ENCODE assay signal across 19 cellular contexts in the genomic region with DNA sequence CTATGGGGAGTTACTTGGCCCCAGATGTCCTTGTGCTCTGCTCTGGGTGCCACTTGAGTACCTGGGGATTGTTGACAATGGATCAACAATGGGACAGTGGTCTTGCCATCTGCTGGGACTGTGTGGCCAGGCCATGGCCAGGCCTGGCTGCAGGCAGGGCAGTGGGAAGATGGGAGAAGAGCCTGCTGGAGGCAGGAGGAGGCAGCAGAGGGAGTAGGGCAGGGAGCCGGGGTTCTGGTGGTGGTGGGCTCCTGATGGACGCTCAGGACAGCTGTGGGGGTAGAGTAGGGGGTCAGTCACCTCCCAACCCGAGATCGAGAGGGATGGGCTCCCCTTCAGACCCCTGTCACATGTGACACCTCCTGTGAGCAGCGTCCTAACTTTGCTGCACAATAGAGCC.
DNase-seq lines count a peak whose midpoint lies in the region; ATAC-seq and TF ChIP-seq lines count a peak whose summit lies in the region.
"Had no signal": no experiment of that assay in that cellular context is flagged by ENCODE, and none has a peak within 500 bp of the region (broad histone marks: within the 10 kb centered on the region; RNA-seq: fewer than 3 reads in every experiment).

No MANE protein-coding gene starts in this region.

- POLR2A ChIA-PET in activated CD4-positive, alpha-beta T cell treated with anti-CD3 and anti-CD28 coated beads for 36 hours (lab: Charles Lee), result no interaction called here

- H3K9me3 Mint-ChIP-seq in activated CD4-positive, alpha-beta T cell treated with anti-CD3 and anti-CD28 coated beads for 36 hours (ENCODE audit: low read depth), result no peaks in the 10 kb centered on the region
- no peaks in the 10 kb centered on the region for H3K9me3 Mint-ChIP-seq in HFFc6
- H3K9me3 Mint-ChIP-seq: GM23338 had no signal

- TF ChIP-seq EP300 in esophagus muscularis mucosa (IDR thresholded peaks at IDR 0.05), result no peak

- H3K9me3 ChIP-seq in esophagus muscularis mucosa (no peaks in the 10 kb centered on the region), skeletal muscle tissue (ENCODE audit: control insufficient read depth in 3 of 3, low read length in 3 of 3) (no peaks in the 10 kb centered on the region)
- H3K9me3 ChIP-seq: Caco-2 had no signal

- 100% methylated on average over 2 of the region's 5 CpGs for WGBS in esophagus muscularis mucosa

- H3K4me1 ChIP-seq in esophagus muscularis mucosa, result peaks cover 43 to 77% (median 68%) of the 10 kb centered on the region in 4 donors
- H3K4me1 ChIP-seq in skeletal muscle tissue (ENCODE audit: control insufficient read depth in 3 of 3, insufficient read depth in 3 of 3, low read length in 3 of 3), result peaks cover 53 to 83% (median 61%) of the 10 kb centered on the region in 3 donors
- H3K4me1 ChIP-seq: Caco-2 had no signal

- peak overlapping the region; percentile 58 for H3K27ac Mint-ChIP-seq in activated CD4-positive, alpha-beta T cell treated with anti-CD3 and anti-CD28 coated beads for 36 hours
- H3K27ac Mint-ChIP-seq in HFFc6, result peak overlapping the region; percentile 38
- H3K27ac Mint-ChIP-seq: GM23338 had no signal

- H3K4me1 Mint-ChIP-seq in activated CD4-positive, alpha-beta T cell treated with anti-CD3 and anti-CD28 coated beads for 36 hours, result no peaks in the 10 kb centered on the region
- peaks cover 36% of the 10 kb centered on the region for H3K4me1 Mint-ChIP-seq in HFFc6 (ENCODE audit: low read depth)

- H3K9ac ChIP-seq in skeletal muscle tissue (ENCODE audit: low read depth in 1 of 3, low read length in 3 of 3), result peak overlapping the region; percentile 22 to 72 (median 56)

- intact Hi-C loops in activated CD4-positive, alpha-beta T cell treated with anti-CD3 and anti-CD28 coated beads for 36 hours (cut with DNase I, micrococcal nuclease), result no loop called here
- intact Hi-C loops in esophagus muscularis mucosa (cut with DNase I), result loop anchor here (5.0 kb wide), 1 partner anchor 48 kb away; no protein-coding TSS in a partner anchor

- CTCF ChIA-PET in activated CD4-positive, alpha-beta T cell treated with anti-CD3 and anti-CD28 coated beads for 36 hours (lab: Charles Lee), result interaction anchor here (0.6 kb wide), 1 partner anchor 118 kb away, joined by 3 read pairs; no protein-coding TSS in a partner anchor

- H3K36me3 Mint-ChIP-seq in activated CD4-positive, alpha-beta T cell treated with anti-CD3 and anti-CD28 coated beads for 36 hours (ENCODE audit: low read depth), result no peaks in the 10 kb centered on the region
- H3K36me3 Mint-ChIP-seq in HFFc6 (ENCODE audit: low read depth), result peaks cover 28% of the 10 kb centered on the region; the same call in 1 of the 2 replicates

- TF ChIP-seq POLR2A in esophagus muscularis mucosa (IDR thresholded peaks at IDR 0.05; ENCODE audit: low read depth), result no peak

- no peak overlapping the region for H3K4me3 Mint-ChIP-seq in activated CD4-positive, alpha-beta T cell treated with anti-CD3 and anti-CD28 coated beads for 36 hours
- H3K4me3 Mint-ChIP-seq in HFFc6, result no peak overlapping the region
- H3K4me3 Mint-ChIP-seq: GM23338 had no signal

- no peak for ATAC-seq in activated CD4-positive, alpha-beta T cell treated with anti-CD3 and anti-CD28 coated beads for 36 hours
- no peak for ATAC-seq in GM19463 (IDR thresholded peaks at IDR 0.05; ENCODE audit: unreplicated experiment)
- no peak for ATAC-seq in GM21825 (IDR thresholded peaks at IDR 0.05; ENCODE audit: unreplicated experiment)
- ATAC-seq: GM12878, GM23338, PC-3 had no signal

- H3K27me3 Mint-ChIP-seq in activated CD4-positive, alpha-beta T cell treated with anti-CD3 and anti-CD28 coated beads for 36 hours, result peaks cover 10% of the 10 kb centered on the region
- peaks cover 2% of the 10 kb centered on the region for H3K27me3 Mint-ChIP-seq in HFFc6 (ENCODE audit: insufficient read depth)

- H3K4me3 ChIP-seq in esophagus muscularis mucosa (no peak overlapping the region), skeletal muscle tissue (ENCODE audit: low read length in 3 of 3) (peak overlapping the region; percentile 24 to 88 (median 54))
- H3K4me3 ChIP-seq: GM12878, GM23338 had no signal

- DNase-seq in activated CD4-positive, alpha-beta T cell treated with anti-CD3 and anti-CD28 coated beads for 36 hours, result no peak
- DNase-seq in activated CD4-positive, alpha-beta T cell treated with anti-CD3 and anti-CD28 coated beads, Interleukin-2, amount 50 U/mL, for 1 hour, result no peak
- DNase-seq in HFFc6, result no peak
- DNase-seq in esophagus muscularis mucosa (ENCODE audit: extremely low spot score), result no peak
- no peak for DNase-seq in stimulated activated CD8-positive, alpha-beta memory T cell treated with anti-CD3 and anti-CD28 coated beads, Interleukin-4, amount 100 ng/mL, for 48 hours
- DNase-seq: 8988T, Caco-2, KG1, NCI-H1092 treated with DMSO at 0.1 percent for 48 hours, NCI-H1694 treated with DMSO at 0.1 percent for 48 hours, NCI-H446, NCI-H748 treated with DMSO at 0.1 percent for 48 hours, PC-3 had no signal

- TF ChIP-seq CTCF in HFFc6 (IDR thresholded peaks at IDR 0.05), result no peak
- no peak for TF ChIP-seq CTCF in esophagus muscularis mucosa (IDR thresholded peaks at IDR 0.05)

- H3K27ac ChIP-seq in esophagus muscularis mucosa (replicated peaks in 1 of 4) (peak overlapping the region; percentile 85 to 89 (median 87)), skeletal muscle tissue (ENCODE audit: low read depth, low read length) (peak overlapping the region; percentile 95)
- H3K27ac ChIP-seq: C4-2B had no signal

- no peaks in the 10 kb centered on the region for H3K27me3 ChIP-seq in esophagus muscularis mucosa
- no peaks in the 10 kb centered on the region for H3K27me3 ChIP-seq in skeletal muscle tissue (ENCODE audit: control insufficient read depth in 3 of 3, insufficient read depth in 3 of 3, low read length in 3 of 3)

- peaks cover 27 to 65% (median 55%) of the 10 kb centered on the region in 4 donors for H3K36me3 ChIP-seq in esophagus muscularis mucosa
- H3K36me3 ChIP-seq in skeletal muscle tissue (ENCODE audit: control insufficient read depth in 3 of 3, insufficient read depth in 3 of 3, low read length in 3 of 3), result peaks cover 40 to 55% (median 44%) of the 10 kb centered on the region in 3 donors

Comparison
In these comparisons a context has a peak if more than half of its experiments do, and no peak if none do; other contexts are left out.
1. H3K4me3 ChIP-seq: peak in skeletal muscle tissue (3 of 3); none in esophagus muscularis mucosa (0 of 4).